ENCODE assay signal across 1 cellular context in genomic region chr11:132610216-132610615, GRCh38.
A peak's percentile ranks its signal among the peaks of the same experiment; 100 is the strongest.
TF ChIP-seq lines count a peak whose summit lies in the region.

No MANE protein-coding gene starts in this region.

TF ChIP-seq in IMR-90, 13 proteins besides CTCF, POLR2A, EP300 and RAD21:
- TF ChIP-seq NFE2L2 (IDR thresholded peaks at IDR 0.05; ENCODE audit: low read depth, low read length) (peak; percentile 47; the same call in 1 of the 2 replicates), MAFK (IDR thresholded peaks at IDR 0.05; ENCODE audit: low read depth, low read length) (peak; percentile 17; the same call in 1 of the 2 replicates), SMC3 (IDR thresholded peaks at IDR 0.05; ENCODE audit: low read depth, low read length) (no peak), CEBPB (IDR thresholded peaks at IDR 0.05; ENCODE audit: low read depth, low read length) (peak; percentile 71)
